8 cellular contexts compared by ENCODE assay signal in genomic region chr9:92292338-92293074, GRCh38. TPM values are rescaled to one million over a fixed set of nuclear protein-coding genes. Genes with fewer than 3 reads are reported as not detected.
DNase-seq lines count a peak whose midpoint lies in the region; ATAC-seq, FAIRE-seq and TF ChIP-seq lines count a peak whose summit lies in the region.

No MANE protein-coding gene starts in this region.

- H3K27ac ChIP-seq in BLaER1 treated with 17β-estradiol and CSF1 and Interleukin-3, amounts not matched to agents 10 nM and 100 nM: peak overlapping the region; percentile 74 to 98 (median 88); a peak in 21 of 22 replicates
- peak overlapping the region; percentile 92 for H3K27ac ChIP-seq in HUES6 (ENCODE audit: low read depth, low read length)
- peak overlapping the region; percentile 97 for H3K27ac ChIP-seq in K562 (ENCODE audit: extremely low read depth, low read depth, low read length)
- H3K27ac ChIP-seq in small intestine (ENCODE audit: low read depth in 1 of 2, low read length in 1 of 2): no peak overlapping the region

- TF ChIP-seq CTCF in K562 (IDR thresholded peaks at IDR 0.05 in 2 of 3, conservative IDR thresholded peaks at IDR 0.05 in 1 of 3; ENCODE audit: insufficient read depth in 2 of 3, low read depth in 1 of 3, low read length in 3 of 3) (no peak), omental fat pad (IDR thresholded peaks at IDR 0.05) (no peak)

- 4% methylated on average over 8 of the region's 8 CpGs for WGBS in K562 (ENCODE audit: insufficient coverage, low coverage, missing lambda C conversion rate)
- 46 to 49% (median 46%) methylated on average over 8 of the region's 8 CpGs for WGBS in small intestine, 3 donors

- peaks cover 40 to 56% (median 52%) of the 10 kb centered on the region in 10 experiments for H3K4me1 ChIP-seq in BLaER1 treated with 17β-estradiol and CSF1 and Interleukin-3, amounts not matched to agents 10 nM and 100 nM
- H3K4me1 ChIP-seq in HUES6 (ENCODE audit: control insufficient read depth, insufficient read depth, low read length): peaks cover 13% of the 10 kb centered on the region; the same call in 1 of the 2 replicates
- H3K4me1 ChIP-seq in K562 (replicated peaks in 1 of 2; ENCODE audit: control insufficient read depth in 2 of 2, insufficient read depth in 2 of 2, low read length in 2 of 2): peaks cover 7 to 23% of the 10 kb centered on the region in 2 experiments
- H3K4me1 ChIP-seq in small intestine (ENCODE audit: control insufficient read depth in 2 of 2, insufficient read depth in 1 of 2, low read depth in 1 of 2, low read length in 1 of 2): peaks cover 0 to 6% of the 10 kb centered on the region in 2 donors

- intact Hi-C loops in K562 (cut with micrococcal nuclease): loop anchor here (2.0 kb wide), 1 partner anchor 32 kb away; the partner anchor contains the start of genes CENPP and NOL8

- H2AFZ ChIP-seq in K562 (ENCODE audit: low read depth, low read length): peak overlapping the region; percentile 80; the same call in 1 of the 2 replicates

- H3K27ac Mint-ChIP-seq in memory B cell: peak overlapping the region; percentile 97

- POLR2A ChIA-PET in K562 (lab: Yijun Ruan, JAX): interaction anchor here (0.6 to 3.7 kb wide), 9 partner anchors 10 to 1071 kb away, joined by 3 to 58 read pairs (median 3); partner anchors contain the start of genes CENPP and ECM2

- in situ Hi-C loops in K562 (cut with MboI): no loop called here

- no peaks in the 10 kb centered on the region for H3K9me3 Mint-ChIP-seq in memory B cell

- peaks cover 23% of the 10 kb centered on the region for H3K36me3 Mint-ChIP-seq in memory B cell

- BruUV-seq in K562 (replicated peaks; lab: Mats Ljungman, UMichigan): TSS peak; percentile 52

- ATAC-seq in K562 (peak; percentile 1; the same call in 2 of the 3 replicates), memory B cell (ENCODE audit: low read depth) (no peak), HG03045 (IDR thresholded peaks at IDR 0.05; ENCODE audit: unreplicated experiment) (no peak), omental fat pad (ENCODE audit: low FRiP score) (no peak)

- TF ChIP-seq RAD21 in K562 (CRISPR knock-in tag; conservative IDR thresholded peaks at IDR 0.05 in 1 of 2, IDR thresholded peaks at IDR 0.05 in 1 of 2): no peak

- H3K9me3 ChIP-seq in BLaER1 treated with 17β-estradiol and CSF1 and Interleukin-3, amounts not matched to agents 10 nM and 100 nM (replicated peaks in 1 of 11): no peaks in the 10 kb centered on the region
- no peaks in the 10 kb centered on the region for H3K9me3 ChIP-seq in HUES6 (ENCODE audit: control insufficient read depth, insufficient read depth, low read depth, low read length)
- H3K9me3 ChIP-seq in K562 (replicated peaks; ENCODE audit: control insufficient read depth, insufficient read depth, low read depth, low read length): no peaks in the 10 kb centered on the region
- no peaks in the 10 kb centered on the region for H3K9me3 ChIP-seq in small intestine (ENCODE audit: control insufficient read depth, low read depth)

- peak overlapping the region; percentile 78 to 97 (median 89) for H3K9ac ChIP-seq in BLaER1 treated with 17β-estradiol and CSF1 and Interleukin-3, amounts not matched to agents 10 nM and 100 nM
- H3K9ac ChIP-seq in HUES6 (ENCODE audit: low read length): peak overlapping the region; percentile 93
- H3K9ac ChIP-seq in K562 (ENCODE audit: insufficient read depth in 1 of 2, low read depth in 2 of 2, low read length in 2 of 2): peak overlapping the region; percentile 96 to 100

- peaks cover 34 to 64% (median 53%) of the 10 kb centered on the region in 11 experiments for H3K36me3 ChIP-seq in BLaER1 treated with 17β-estradiol and CSF1 and Interleukin-3, amounts not matched to agents 10 nM and 100 nM
- H3K36me3 ChIP-seq in HUES6 (ENCODE audit: control insufficient read depth, insufficient read depth, low read length) (peaks cover 52% of the 10 kb centered on the region), K562 (ENCODE audit: control insufficient read depth, insufficient read depth, low read length) (peaks cover 69% of the 10 kb centered on the region), small intestine (ENCODE audit: control insufficient read depth in 2 of 2, insufficient read depth in 2 of 2, low read length in 2 of 2) (no peaks in the 10 kb centered on the region)

- H3K27me3 ChIP-seq in BLaER1 treated with 17β-estradiol and CSF1 and Interleukin-3, amounts not matched to agents 10 nM and 100 nM: no peaks in the 10 kb centered on the region
- H3K27me3 ChIP-seq in HUES6 (ENCODE audit: control insufficient read depth, insufficient read depth, low read length) (no peaks in the 10 kb centered on the region), K562 (ENCODE audit: control insufficient read depth in 2 of 2, insufficient read depth in 2 of 2, low read length in 2 of 2) (no peaks in the 10 kb centered on the region), small intestine (ENCODE audit: control insufficient read depth in 2 of 2, insufficient read depth in 2 of 2, low read length in 2 of 2) (no peaks in the 10 kb centered on the region)

- no peaks in the 10 kb centered on the region for H3K27me3 Mint-ChIP-seq in memory B cell

- DNase-seq in K562 (ENCODE audit: extremely low read depth in 1 of 4, low spot score in 3 of 4) (peak in 1 of 4 experiments; percentile 31), memory B cell (ENCODE audit: low spot score in 2 of 2) (no peak), omental fat pad (ENCODE audit: low spot score) (no peak), small intestine (no peak)
- DNase-seq in activated CD4-positive, alpha-beta T cell treated with anti-CD3 and anti-CD28 coated beads for 4 hours: no peak

- H3K4me1 Mint-ChIP-seq in memory B cell: peaks cover 24% of the 10 kb centered on the region

- peaks cover 4% of the 10 kb centered on the region for H3K9me1 ChIP-seq in K562 (ENCODE audit: control insufficient read depth, insufficient read depth, low read length)

- TF ChIP-seq EP300 in K562 (IDR thresholded peaks at IDR 0.05; ENCODE audit: low read length): no peak

- CTCF ChIA-PET in K562 (lab: Yijun Ruan, JAX; ENCODE audit: low intra/inter-chr PET ratio): no interaction called here

- peak overlapping the region; percentile 39 for H3K4me3 Mint-ChIP-seq in memory B cell

- peaks cover 4 to 52% (median 48%) of the 10 kb centered on the region in 11 experiments; a peak in 17 of 22 replicates for H4K20me1 ChIP-seq in BLaER1 treated with 17β-estradiol and CSF1 and Interleukin-3, amounts not matched to agents 10 nM and 100 nM
- peaks cover 5% of the 10 kb centered on the region for H4K20me1 ChIP-seq in K562 (replicated peaks; ENCODE audit: control insufficient read depth, insufficient read depth, low read length)

- H3K4me3 ChIP-seq in BLaER1 treated with 17β-estradiol and CSF1 and Interleukin-3, amounts not matched to agents 10 nM and 100 nM: peak overlapping the region; percentile 66 to 87 (median 80)
- peak overlapping the region; percentile 85 for H3K4me3 ChIP-seq in HUES6 (ENCODE audit: low read depth, low read length)
- H3K4me3 ChIP-seq in K562: peak overlapping the region; percentile 70
- peak overlapping the region in 1 of 2 donors; percentile 83 for H3K4me3 ChIP-seq in small intestine (ENCODE audit: low read depth in 1 of 2, low read length in 2 of 2)

- peak overlapping the region; percentile 78 to 99 (median 96) for H3K4me2 ChIP-seq in BLaER1 treated with 17β-estradiol and CSF1 and Interleukin-3, amounts not matched to agents 10 nM and 100 nM
- H3K4me2 ChIP-seq in K562 (ENCODE audit: insufficient read depth, low read length): peak overlapping the region; percentile 100

- TF ChIP-seq POLR2A in K562 (conservative IDR thresholded peaks at IDR 0.05): no peak

- peaks cover 86% of the 10 kb centered on the region for H3K79me2 ChIP-seq in K562 (ENCODE audit: control insufficient read depth, insufficient read depth, low read length)

- FAIRE-seq in K562 (lab: Jason Lieb, UNC): no peak
- FAIRE-seq in small intestine (lab: Jason Lieb, UNC): no peak

RNA-seq across cellular contexts. Expression of gene IARS1, which starts 1.0 kb away (rescaled TPM):
- total RNA-seq in K562 (2011; cell fraction: chromatin; rRNA removed; ENCODE audit: low replicate concordance): 589 and 1,257 TPM in 2 replicates
- 269 and 325 TPM in 2 replicates for total RNA-seq in K562 (2011; cell fraction: nucleolus; rRNA removed)
- total RNA-seq in K562 (2011; cell fraction: nucleoplasm; rRNA removed): 485 and 488 TPM in 2 replicates
- total RNA-seq in K562 (2014; rRNA removed) (240 and 256 TPM in 2 replicates), K562 (2014; rRNA removed; fragmentation: Illumina TruSeq; extraction: Trizol) (371 and 390 TPM in 2 replicates), K562 (2015; rRNA removed; fragmentation: Illumina TruSeq; extraction: Trizol) (254 and 275 TPM in 2 replicates), K562 (2021) (216 and 234 TPM in 2 replicates), omental fat pad (100 to 1,000 TPM in 1 of 4 donors, 10 to 100 TPM in 3; 73.8 to 198 (median 85.8) TPM)
- polyA plus RNA-seq in K562 (2011; rRNA removed) (124 and 133 TPM in 2 replicates), K562 (2014; fragmentation: Illumina TruSeq; extraction: Trizol) (228 and 249 TPM in 2 replicates), K562 (2014; fragmentation: Nextera tagmentation; extraction: Ambion mirVana) (100 to 1,000 TPM; 119 to 224 TPM), K562 (2014; rRNA removed) (147 and 158 TPM in 2 replicates), small intestine (10 to 100 TPM in 1 of 3 donors, 1 to 10 TPM in 2; 5.1 to 47.3 (median 9.5) TPM)
- polyA plus RNA-seq in K562 (2011; cell fraction: cytosol; rRNA removed): 58.9 and 89.2 TPM in 2 replicates
- polyA plus RNA-seq in K562 (2011; cell fraction: nucleus; rRNA removed): 252 and 325 TPM in 2 replicates
- 128 and 282 TPM in 2 replicates for polyA plus RNA-seq in K562 (2012)
- polyA minus RNA-seq in K562 (2011; rRNA and poly(A)+ RNA removed): 380 and 416 TPM in 2 replicates
- 143 and 185 TPM in 2 replicates for polyA minus RNA-seq in K562 (2011; cell fraction: cytosol; rRNA and poly(A)+ RNA removed)
- polyA minus RNA-seq in K562 (2011; cell fraction: nucleus; rRNA and poly(A)+ RNA removed): 154 and 311 TPM in 2 replicates

RNA-seq across cellular contexts. Expression of gene NOL8, which starts 32.6 kb away (rescaled TPM):
- total RNA-seq in K562 (2011; cell fraction: chromatin; rRNA removed; ENCODE audit: low replicate concordance): 88.1 and 253 TPM in 2 replicates
- total RNA-seq in K562 (2011; cell fraction: nucleolus; rRNA removed): 39.0 and 50.7 TPM in 2 replicates
- 86.3 and 124 TPM in 2 replicates for total RNA-seq in K562 (2011; cell fraction: nucleoplasm; rRNA removed)
- 46.9 and 51.3 TPM in 2 replicates for total RNA-seq in K562 (2014; rRNA removed)
- total RNA-seq in K562 (2014; rRNA removed; fragmentation: Illumina TruSeq; extraction: Trizol): 57.1 and 64.7 TPM in 2 replicates
- total RNA-seq in K562 (2015; rRNA removed; fragmentation: Illumina TruSeq; extraction: Trizol): 57.4 and 64.8 TPM in 2 replicates
- 51.5 and 55.0 TPM in 2 replicates for total RNA-seq in K562 (2021)
- polyA plus RNA-seq in K562 (2011; rRNA removed): 41.3 and 51.9 TPM in 2 replicates
- polyA plus RNA-seq in K562 (2011; cell fraction: cytosol; rRNA removed): 7.6 and 12.9 TPM in 2 replicates
- polyA plus RNA-seq in K562 (2011; cell fraction: nucleus; rRNA removed): 76.6 and 92.6 TPM in 2 replicates
- 31.0 and 43.3 TPM in 2 replicates for polyA plus RNA-seq in K562 (2012)
- 66.0 and 88.8 TPM in 2 replicates for polyA plus RNA-seq in K562 (2014; fragmentation: Illumina TruSeq; extraction: Trizol)
- polyA plus RNA-seq in K562 (2014; fragmentation: Nextera tagmentation; extraction: Ambion mirVana): 10 to 100 TPM; 83.4 to 91.5 TPM
- polyA plus RNA-seq in K562 (2014; rRNA removed): 58.7 and 62.5 TPM in 2 replicates
- polyA minus RNA-seq in K562 (2011; rRNA and poly(A)+ RNA removed): 122 and 141 TPM in 2 replicates
- polyA minus RNA-seq in K562 (2011; cell fraction: cytosol; rRNA and poly(A)+ RNA removed): 22.0 and 31.9 TPM in 2 replicates
- 63.4 and 103 TPM in 2 replicates for polyA minus RNA-seq in K562 (2011; cell fraction: nucleus; rRNA and poly(A)+ RNA removed)
- total RNA-seq in omental fat pad: 10 to 100 TPM; 25.2 to 49.1 (median 34.7) TPM
- polyA plus RNA-seq in small intestine: 10 to 100 TPM; 11.3 to 14.8 (median 11.4) TPM

RNA-seq across cellular contexts. Expression of gene CENPP, which starts 33.2 kb away (rescaled TPM):
- total RNA-seq in K562 (2011; cell fraction: chromatin; rRNA removed; ENCODE audit: low replicate concordance): 35.9 and 70.6 TPM in 2 replicates
- 8.8 and 13.2 TPM in 2 replicates for total RNA-seq in K562 (2011; cell fraction: nucleolus; rRNA removed)
- total RNA-seq in K562 (2011; cell fraction: nucleoplasm; rRNA removed): 30.5 and 30.9 TPM in 2 replicates
- total RNA-seq in K562 (2014; rRNA removed): 16.1 and 17.7 TPM in 2 replicates
- 22.6 and 27.7 TPM in 2 replicates for total RNA-seq in K562 (2014; rRNA removed; fragmentation: Illumina TruSeq; extraction: Trizol)
- total RNA-seq in K562 (2015; rRNA removed; fragmentation: Illumina TruSeq; extraction: Trizol): 23.4 and 28.5 TPM in 2 replicates
- 17.9 and 19.7 TPM in 2 replicates for total RNA-seq in K562 (2021)
- 15.0 and 17.9 TPM in 2 replicates for polyA plus RNA-seq in K562 (2011; rRNA removed)
- 2.5 and 3.3 TPM in 2 replicates for polyA plus RNA-seq in K562 (2011; cell fraction: cytosol; rRNA removed)
- 3.6 and 3.7 TPM in 2 replicates for polyA plus RNA-seq in K562 (2011; cell fraction: nucleus; rRNA removed)
- 13.4 and 15.8 TPM in 2 replicates for polyA plus RNA-seq in K562 (2012)
- 24.1 and 25.8 TPM in 2 replicates for polyA plus RNA-seq in K562 (2014; fragmentation: Illumina TruSeq; extraction: Trizol)
- 10 to 100 TPM in 1 of 2 experiments, 1 to 10 TPM in 1; 8.0 to 10.2 TPM for polyA plus RNA-seq in K562 (2014; fragmentation: Nextera tagmentation; extraction: Ambion mirVana)
- 18.5 and 20.9 TPM in 2 replicates for polyA plus RNA-seq in K562 (2014; rRNA removed)
- 12.7 and 16.5 TPM in 2 replicates for polyA minus RNA-seq in K562 (2011; rRNA and poly(A)+ RNA removed)
- 5.6 and 7.9 TPM in 2 replicates for polyA minus RNA-seq in K562 (2011; cell fraction: cytosol; rRNA and poly(A)+ RNA removed)
- 8.3 and 17.5 TPM in 2 replicates for polyA minus RNA-seq in K562 (2011; cell fraction: nucleus; rRNA and poly(A)+ RNA removed)
- 1 to 10 TPM; 1.2 to 7.0 (median 5.6) TPM for total RNA-seq in omental fat pad
- polyA plus RNA-seq in small intestine: 1 to 10 TPM in 1 of 3 donors, under 1 TPM in 2; 0.22 to 3.3 (median 0.81) TPM

Comparison
In these comparisons a context has a peak if more than half of its experiments do, and no peak if none do; other contexts are left out.
1. H3K27ac ChIP-seq: peak in BLaER1 treated with 17β-estradiol and CSF1 and Interleukin-3, amounts not matched to agents 10 nM and 100 nM (11 of 11), HUES6 (single experiment) and K562 (single experiment); none in small intestine (0 of 2).
2. Peak in every context shown above with its lines, with median percentiles within 50 percentile points of each other: H3K9ac ChIP-seq.